1 cellular context compared by ENCODE assay signal in the genomic region with DNA sequence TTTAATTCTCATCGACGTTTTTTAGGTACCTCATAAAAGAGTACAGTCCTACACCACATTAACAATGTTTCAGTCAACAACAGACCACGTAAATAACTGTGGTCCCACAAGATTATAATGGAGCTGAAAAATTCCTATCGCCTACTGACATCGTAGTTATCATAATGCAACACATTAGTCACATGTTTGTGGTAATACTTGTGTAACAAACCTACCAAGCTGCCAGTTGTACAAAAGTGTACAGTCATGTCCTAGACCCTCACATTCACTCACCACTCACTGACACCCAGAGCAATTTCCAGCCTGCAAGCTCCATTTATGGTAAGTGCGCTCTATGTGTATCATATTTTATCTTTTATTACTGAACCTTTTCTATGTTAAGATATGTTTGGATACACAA.
TF ChIP-seq lines count a peak whose summit lies in the region.

No MANE protein-coding gene starts in this region.

TF ChIP-seq in WTC11, 78 proteins besides CTCF, POLR2A, EP300 and RAD21:
- TF ChIP-seq ARID4B (CRISPR knock-in tag; IDR thresholded peaks at IDR 0.05; ENCODE audit: borderline replicate concordance) (no peak), E2F1 (CRISPR knock-in tag; IDR thresholded peaks at IDR 0.05) (no peak), TEAD1 (CRISPR knock-in tag; IDR thresholded peaks at IDR 0.05) (no peak), JUN (CRISPR knock-in tag; IDR thresholded peaks at IDR 0.05) (no peak)
